In the genomic region with DNA sequence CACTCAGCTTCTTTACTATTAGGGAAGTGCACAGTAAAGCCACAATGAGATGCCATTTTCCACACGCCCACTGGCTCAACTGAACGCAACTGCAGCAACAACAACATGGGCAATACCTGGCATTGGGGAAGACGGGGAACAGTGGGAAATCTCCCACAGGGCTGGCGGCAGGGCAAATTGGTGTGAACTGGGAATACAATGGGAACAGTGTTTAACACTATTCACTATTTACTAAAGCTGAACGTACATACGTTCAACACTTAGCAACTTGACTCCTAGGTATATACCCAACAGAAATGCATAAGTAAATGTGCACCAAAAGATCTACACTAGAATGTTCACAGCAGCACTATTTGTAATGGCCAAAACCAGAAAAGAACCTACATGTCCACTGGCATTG, we compare ENCODE assay signal across 2 cellular contexts.
TF ChIP-seq lines count a peak whose summit lies in the region.

No MANE protein-coding gene starts in this region.

TF ChIP-seq in HepG2, 621 proteins besides CTCF, POLR2A, EP300 and RAD21:
- TF ChIP-seq ZNF264 (CRISPR knock-in tag; IDR thresholded peaks at IDR 0.05) (no peak), ZNF18 (CRISPR knock-in tag; IDR thresholded peaks at IDR 0.05; ENCODE audit: insufficient replicate concordance) (peak; percentile 96)

TF ChIP-seq in K562, 482 proteins besides CTCF, POLR2A, EP300 and RAD21:
- TF ChIP-seq KDM2B (CRISPR knock-in tag; IDR thresholded peaks at IDR 0.05) (no peak), SPI1 (IDR thresholded peaks at IDR 0.05; ENCODE audit: borderline replicate concordance, low read depth, low read length) (0 out of 2 replicates have a peak, but pooled peaks have one; percentile 8), TAF7 (tag; IDR thresholded peaks at IDR 0.05) (no peak)
